1 cellular context compared by ENCODE assay signal in genomic region chr12:86376052-86376451, GRCh38.
TF ChIP-seq lines count a peak whose summit lies in the region.

No MANE protein-coding gene starts in this region.

TF ChIP-seq in A549, 52 proteins besides CTCF, POLR2A, EP300 and RAD21 (continued from another document):
- TF ChIP-seq REST (IDR thresholded peaks at IDR 0.05): no peak
